ENCODE assay signal across 8 cellular contexts in genomic region chr17:80414508-80414802, GRCh38. TPM values are rescaled to one million over a fixed set of nuclear protein-coding genes. Genes with fewer than 3 reads are reported as not detected.
DNase-seq lines count a peak whose midpoint lies in the region; ATAC-seq and TF ChIP-seq lines count a peak whose summit lies in the region.

No MANE protein-coding gene starts in this region.

- peaks cover 10 to 17% (median 13%) of the 10 kb centered on the region in 3 donors for H3K4me1 Mint-ChIP-seq in IgD-negative memory B cell

- H3K27ac Mint-ChIP-seq in IgD-negative memory B cell: peak overlapping the region; percentile 90 to 96 (median 95)

- no peaks in the 10 kb centered on the region for H3K36me3 ChIP-seq in mucosa of descending colon (ENCODE audit: low read depth)

- intact Hi-C loops in mucosa of descending colon (cut with DNase I, micrococcal nuclease): no loop called here

- H3K4me3 Mint-ChIP-seq in IgD-negative memory B cell: peak overlapping the region; percentile 87 to 94 (median 91)

- no peak for DNase-seq in cardiac fibroblast (ENCODE audit: low read depth in 2 of 2)
- no peak for DNase-seq in mucosa of descending colon
- no peak for DNase-seq in NCI-H82 treated with DMSO at 0.1 percent for 48 hours (lab: John Stamatoyannopoulos, UW; ENCODE audit: unreplicated experiment)
- no peak for DNase-seq in NCI-H1105 (lab: John Stamatoyannopoulos, UW)
- DNase-seq in T1000 (lab: John Stamatoyannopoulos, UW): no peak

- ATAC-seq in GM18873 (IDR thresholded peaks at IDR 0.05; ENCODE audit: low FRiP score, unreplicated experiment): peak; percentile 12
- peak; percentile 17 for ATAC-seq in mucosa of descending colon
- no peak for ATAC-seq in GM19397 (IDR thresholded peaks at IDR 0.05; ENCODE audit: unreplicated experiment)

- H3K27me3 Mint-ChIP-seq in IgD-negative memory B cell: peaks cover 18% of the 10 kb centered on the region

- H3K4me3 ChIP-seq in cardiac fibroblast (replicated peaks in 1 of 2; ENCODE audit: low read depth in 2 of 2, low read length in 2 of 2): peak overlapping the region; percentile 95 to 99
- peak overlapping the region; percentile 81 for H3K4me3 ChIP-seq in mucosa of descending colon

- H3K9me3 ChIP-seq in mucosa of descending colon: no peaks in the 10 kb centered on the region

- no peaks in the 10 kb centered on the region for H3K9me3 Mint-ChIP-seq in IgD-negative memory B cell

- H3K36me3 Mint-ChIP-seq in IgD-negative memory B cell: no peaks in the 10 kb centered on the region

- TF ChIP-seq CTCF in cardiac fibroblast (IDR thresholded peaks at IDR 0.05; ENCODE audit: low read depth, low read length): peak; percentile 1
- no peak for TF ChIP-seq CTCF in mucosa of descending colon (IDR thresholded peaks at IDR 0.05)

- H3K4me1 ChIP-seq in mucosa of descending colon (ENCODE audit: low read depth): peaks cover 12% of the 10 kb centered on the region

RNA-seq across cellular contexts. Expression of gene ENDOV, which starts 0.5 kb away (rescaled TPM):
- 11.6 TPM for polyA plus RNA-seq in IgD-negative memory B cell
- total RNA-seq in mucosa of descending colon: 10 to 100 TPM; 24.1 to 29.7 (median 24.9) TPM
